Comparison of ENCODE assay signal across 1 cellular context in genomic region chr10:5894458-5894857, GRCh38.
A peak's percentile ranks its signal among the peaks of the same experiment; 100 is the strongest.
TF ChIP-seq lines count a peak whose summit lies in the region.

No MANE protein-coding gene starts in this region.

TF ChIP-seq in HepG2, 621 proteins besides CTCF, POLR2A, EP300 and RAD21:
- TF ChIP-seq MAFK (conservative IDR thresholded peaks at IDR 0.05 in 1 of 2, IDR thresholded peaks at IDR 0.05 in 1 of 2; ENCODE audit: low read length in 2 of 2) (0 out of 4 replicates have a peak, but pooled peaks of 1 of the 2 experiments have one; percentile 6), DBP (CRISPR knock-in tag; IDR thresholded peaks at IDR 0.05; ENCODE audit: not compliant biosample characterization) (no peak), RELA (CRISPR knock-in tag; IDR thresholded peaks at IDR 0.05) (no peak), ZNF264 (CRISPR knock-in tag; IDR thresholded peaks at IDR 0.05) (no peak), CREB1 (IDR thresholded peaks at IDR 0.05) (no peak), CREB1 (CRISPR knock-in tag; IDR thresholded peaks at IDR 0.05) (no peak), HDAC1 (CRISPR knock-in tag; IDR thresholded peaks at IDR 0.05) (no peak)
